ENCODE assay signal across 8 cellular contexts in the genomic region with DNA sequence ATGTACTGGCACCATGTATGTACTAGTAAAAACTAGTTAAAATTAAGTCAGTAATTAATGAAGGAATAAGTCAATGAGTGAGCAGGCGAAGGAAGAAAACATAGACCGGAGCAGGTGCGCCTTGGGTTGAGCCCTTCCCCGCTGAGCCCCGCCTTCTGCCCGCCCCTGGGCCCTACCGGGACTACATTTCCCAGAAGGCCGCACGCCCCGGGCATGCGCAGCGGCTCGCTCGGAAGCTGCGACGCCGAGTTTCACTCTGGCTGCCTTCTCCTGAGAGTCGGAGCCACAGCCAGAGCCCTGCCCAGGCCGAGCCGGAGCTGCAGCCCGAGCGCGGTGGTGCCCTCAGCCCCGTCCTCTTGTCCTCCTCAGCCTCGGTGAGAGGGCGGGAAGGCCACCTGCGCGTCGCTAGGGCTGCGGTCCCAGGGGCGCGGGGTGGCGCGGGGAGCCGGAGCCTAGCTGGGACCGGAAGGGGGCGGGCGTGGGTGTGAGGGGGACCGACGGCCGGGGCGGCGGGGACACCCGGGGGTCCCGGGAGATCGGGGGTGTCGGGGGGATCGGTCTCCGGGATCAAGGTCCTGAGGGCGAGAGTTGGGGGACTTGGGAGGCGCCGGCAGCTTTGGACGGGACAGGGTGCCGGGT. TPM values are rescaled to one million over a fixed set of nuclear protein-coding genes. Genes with fewer than 3 reads are reported as not detected.
DNase-seq lines count a peak whose midpoint lies in the region; ATAC-seq, FAIRE-seq and TF ChIP-seq lines count a peak whose summit lies in the region.
"Not testable (repeated sequence)": the region's sequence is repeated elsewhere in the genome, so short reads cannot be mapped to it uniquely, and the experiment has no call there.

A gene (plus strand): TSS at position 247 of the 639 bp plus-strand sequence. CDS start 18,801 bp downstream, outside the sequence.

- H3K36me3 ChIP-seq in GM12878 (ENCODE audit: control insufficient read depth in 2 of 2, insufficient read depth in 2 of 2, low read length in 1 of 2); parathyroid adenoma (ENCODE audit: control insufficient read depth, insufficient read depth, low read length): not testable (repeated sequence)

- intact Hi-C loops in GM12878 (cut with micrococcal nuclease; ENCODE audit: unreplicated experiment); left ventricle myocardium superior (cut with micrococcal nuclease): not testable (repeated sequence)

- H4K20me1 ChIP-seq in GM12878 (ENCODE audit: control insufficient read depth, insufficient read depth), result not testable (repeated sequence)

- not testable (repeated sequence) for H3K36me3 Mint-ChIP-seq in type B pancreatic cell

- not testable (repeated sequence) for H3K4me2 ChIP-seq in GM12878 (ENCODE audit: control insufficient read depth, insufficient read depth); parathyroid adenoma (ENCODE audit: low read length)

- H3K27ac Mint-ChIP-seq in type B pancreatic cell, result not testable (repeated sequence)

- TF ChIP-seq POLR2A in GM12878 (IDR thresholded peaks at IDR 0.05; ENCODE audit: low read depth, low read length), result not testable (repeated sequence)

- H3K9me3 Mint-ChIP-seq in type B pancreatic cell, result not testable (repeated sequence)

- H3K4me1 Mint-ChIP-seq in type B pancreatic cell (ENCODE audit: unreplicated experiment), result not testable (repeated sequence)

- H3K27me3 Mint-ChIP-seq in type B pancreatic cell, result not testable (repeated sequence)

- H3K4me1 ChIP-seq in GM12878 (ENCODE audit: control insufficient read depth, insufficient read depth, low read length); parathyroid adenoma: not testable (repeated sequence)

- POLR2A ChIA-PET in GM12878 (lab: Charles Lee), result not testable (repeated sequence)

- H3K9ac ChIP-seq in GM12878 (ENCODE audit: control insufficient read depth, insufficient read depth, low read length); parathyroid adenoma: not testable (repeated sequence)

- CTCF ChIA-PET in GM12878 (lab: Yijun Ruan, JAX), result not testable (repeated sequence)

- not testable (repeated sequence) for H3K9me3 ChIP-seq in GM12878 (replicated peaks; ENCODE audit: control insufficient read depth, insufficient read depth, low read length); parathyroid adenoma (ENCODE audit: control insufficient read depth, low read length)

- SMC1A ChIA-PET in GM12878 (lab: Charles Lee; ENCODE audit: uncharacterized antibody, unreplicated experiment), result not testable (repeated sequence)

- not testable (repeated sequence) for H3K4me3 Mint-ChIP-seq in type B pancreatic cell

- H3K27me3 ChIP-seq in HL-60 (ENCODE audit: insufficient read depth, poor library complexity, severe bottlenecking); GM12878 (replicated peaks in 1 of 2; ENCODE audit: control insufficient read depth in 2 of 2, insufficient read depth in 2 of 2, low read length in 1 of 2); parathyroid adenoma (ENCODE audit: control insufficient read depth, insufficient read depth, low read length): not testable (repeated sequence)

- not testable (repeated sequence) for BruUV-seq in GM12878 (replicated peaks; lab: Mats Ljungman, UMichigan)

- no CpG with 5 or more reads among the region's 54 CpGs for whole genome bisulfite sequencing in GM12878 (ENCODE audit: insufficient coverage, insufficient replicate concordance, low lambda C conversion rate, missing lambda C conversion rate)

- not testable (repeated sequence) for TF ChIP-seq EP300 in GM12878 (IDR thresholded peaks at IDR 0.05; ENCODE audit: borderline replicate concordance in 1 of 2, control insufficient read depth in 1 of 2, low read depth in 2 of 2, low read length in 2 of 2)

- ATAC-seq in GM18511 (IDR thresholded peaks at IDR 0.05; ENCODE audit: unreplicated experiment) (peak; percentile 97), GM12878 (peak; percentile 93), left ventricle myocardium superior (peak; percentile 97)

- H3K4me3 ChIP-seq in HFF-Myc (replicated peaks; ENCODE audit: low read depth, low read length), result peak within 1 kb of the TSS; percentile 42
- H3K4me3 ChIP-seq in HL-60 (replicated peaks; ENCODE audit: insufficient read depth, low read length), result peak within 1 kb of the TSS; percentile 52
- 0 out of 2 replicates have a peak within 1 kb of the TSS, but pooled peaks have one; percentile 44 for H3K4me3 ChIP-seq in GM12878
- peak within 1 kb of the TSS; percentile 31 for H3K4me3 ChIP-seq in parathyroid adenoma (ENCODE audit: low read depth, low read length)

- not testable (repeated sequence) for TF ChIP-seq CTCF in HFF-Myc (IDR thresholded peaks at IDR 0.05; ENCODE audit: low read depth, low read length, missing control alignments); HL-60 (IDR thresholded peaks at IDR 0.05; ENCODE audit: insufficient read depth, low read length); GM12878 (IDR thresholded peaks at IDR 0.05 in 2 of 3, conservative IDR thresholded peaks at IDR 0.05 in 1 of 3; ENCODE audit: control insufficient read depth in 2 of 3, extremely low read depth in 1 of 3, insufficient read depth in 1 of 3, low read depth in 3 of 3, low read length in 3 of 3); parathyroid adenoma (IDR thresholded peaks at IDR 0.05); type B pancreatic cell (conservative IDR thresholded peaks at IDR 0.05)

- in situ Hi-C loops in GM12878 (cut with MboI), result not testable (repeated sequence)

- peak; percentile 90 for FAIRE-seq in GM12878 (lab: Jason Lieb, UNC)

- not testable (repeated sequence) for H2AFZ ChIP-seq in GM12878 (ENCODE audit: control insufficient read depth, low read depth, low read length)
- peak within 1 kb of the TSS; percentile 83 for H2AFZ ChIP-seq in parathyroid adenoma

- RAD21 ChIA-PET in GM12878 (lab: Charles Lee; ENCODE audit: unreplicated experiment), result not testable (repeated sequence)

- not testable (repeated sequence) for TF ChIP-seq RAD21 in GM12878 (IDR thresholded peaks at IDR 0.05; ENCODE audit: insufficient read depth, low read depth, low read length)

- not testable (repeated sequence) for H3K27ac ChIP-seq in HL-60 (replicated peaks); GM12878 (ENCODE audit: control insufficient read depth, insufficient read depth); parathyroid adenoma

- DNase-seq in HFF-Myc (ENCODE audit: extremely low read depth, low read depth); HL-60 (ENCODE audit: low read depth in 1 of 2, low spot score in 1 of 2); GM12878 (ENCODE audit: low read depth, low spot score); type B pancreatic cell (ENCODE audit: extremely low spot score, unreplicated experiment): not testable (repeated sequence)
- DNase-seq in activated CD4-positive, alpha-beta T cell treated with anti-CD3 and anti-CD28 coated beads for 1 hour, result peak; percentile 33
- DNase-seq in left ventricle myocardium superior, result peak; percentile 48

- H3K79me2 ChIP-seq in GM12878 (ENCODE audit: control insufficient read depth, insufficient read depth, low read length); parathyroid adenoma: not testable (repeated sequence)

TF ChIP-seq in GM12878, 131 proteins besides CTCF, POLR2A, EP300 and RAD21:
- TF ChIP-seq EGR1 (IDR thresholded peaks at IDR 0.05; ENCODE audit: borderline replicate concordance in 1 of 2, low read depth in 2 of 2, low read length in 2 of 2), result 0 out of 3 replicates have a peak, but pooled peaks of 1 of the 2 experiments have one; percentile 19

RNA-seq across cellular contexts. Expression of the gene that starts here (rescaled TPM):
- 43.2 and 45.9 TPM in 2 replicates for total RNA-seq in GM12878 (2013; cell fraction: nucleolus; rRNA removed)
- total RNA-seq in GM12878 (2014; rRNA removed), result 8.1 and 14.3 TPM in 2 replicates
- 5.0 and 5.9 TPM in 2 replicates for total RNA-seq in GM12878 (2014; rRNA removed; fragmentation: Illumina TruSeq; extraction: Trizol)
- 21.9 and 31.0 TPM in 2 replicates for total RNA-seq in GM12878 (2021)
- 9.2 TPM for polyA plus RNA-seq in GM12878 (2011; ENCODE audit: low read depth)
- 2.8 and 7.7 TPM in 2 replicates for polyA plus RNA-seq in GM12878 (2011; rRNA removed)
- 9.6 and 10.5 TPM in 2 replicates for polyA plus RNA-seq in GM12878 (2011; cell fraction: cytosol; rRNA removed)
- polyA plus RNA-seq in GM12878 (2011; cell fraction: nucleus; rRNA removed), result 35.6 and 43.5 TPM in 2 replicates
- polyA plus RNA-seq in GM12878 (2012), result 11.5 and 15.8 TPM in 2 replicates
- polyA plus RNA-seq in GM12878 (2014; fragmentation: Illumina TruSeq; extraction: Trizol), result 1.1 and 5.9 TPM in 2 replicates
- 1 to 10 TPM in 1 of 2 experiments, under 1 TPM in 1; 0.14 to 1.2 TPM for polyA plus RNA-seq in GM12878 (2014; fragmentation: Nextera tagmentation; extraction: Ambion mirVana)
- 14.2 and 19.5 TPM in 2 replicates for polyA plus RNA-seq in GM12878 (2014; rRNA removed)
- polyA plus RNA-seq in GM12878 (2016; fragmentation: Nextera tagmentation; extraction: Ambion mirVana), result 10 to 100 TPM; 17.3 TPM
- 9.5 and 12.5 TPM in 2 replicates for polyA minus RNA-seq in GM12878 (2011; rRNA and poly(A)+ RNA removed)
- 13.0 and 18.3 TPM in 2 replicates for polyA minus RNA-seq in GM12878 (2011; cell fraction: cytosol; rRNA and poly(A)+ RNA removed)
- polyA minus RNA-seq in GM12878 (2011; cell fraction: nucleus; rRNA and poly(A)+ RNA removed), result 11.1 and 23.8 TPM in 2 replicates
- total RNA-seq in left ventricle myocardium superior, result 9.3 TPM
- total RNA-seq in type B pancreatic cell (ENCODE audit: low replicate concordance), result 30.1 and 30.6 TPM in 2 replicates
